In genomic region chr2:112996635-112997034, GRCh38 we compare ENCODE assay signal across 11 cellular contexts. TPM values are rescaled to one million over a fixed set of nuclear protein-coding genes. Genes with fewer than 3 reads are reported as not detected.
DNase-seq lines count a peak whose midpoint lies in the region; ATAC-seq and TF ChIP-seq lines count a peak whose summit lies in the region.
"Had no signal": no experiment of that assay in that cellular context is flagged by ENCODE, and none has a peak within 500 bp of the region (broad histone marks: within the 10 kb centered on the region; RNA-seq: fewer than 3 reads in every experiment).

No MANE protein-coding gene starts in this region.

- peaks cover 10 to 37% (median 32%) of the 10 kb centered on the region in 6 donors for H3K9me3 Mint-ChIP-seq in immature natural killer cell

- H3K4me1 Mint-ChIP-seq in immature natural killer cell: peaks cover 0 to 7% of the 10 kb centered on the region in 2 donors

- no peak for ATAC-seq in GM21526 (IDR thresholded peaks at IDR 0.05; ENCODE audit: low FRiP score, unreplicated experiment)
- no peak for ATAC-seq in GM18498 (IDR thresholded peaks at IDR 0.05; ENCODE audit: unreplicated experiment)
- ATAC-seq: HCT116 had no signal

- peak overlapping the region in 1 of 5 donors; percentile 4 for H3K4me3 Mint-ChIP-seq in immature natural killer cell

- no peak for TF ChIP-seq CTCF in GM10248 (IDR thresholded peaks at IDR 0.05; ENCODE audit: control extremely low read depth, extremely low read depth, low read depth, missing control alignments)

- CTCF ChIA-PET in GM10248 (lab: Yijun Ruan, JAX): no interaction called here

- peaks cover 8 to 17% (median 10%) of the 10 kb centered on the region in 3 donors for H3K36me3 Mint-ChIP-seq in immature natural killer cell

- POLR2A ChIA-PET in GM10248 (lab: Yijun Ruan, JAX): no interaction called here

- H3K27me3 Mint-ChIP-seq in immature natural killer cell (ENCODE audit: low read depth in 3 of 3): peaks cover 3 to 30% (median 13%) of the 10 kb centered on the region in 3 donors

- DNase-seq in RPMI8226: peak; percentile 24
- peak; percentile 44 for DNase-seq in activated T-cell treated with anti-CD3 and anti-CD28 coated beads for 1 hour (ENCODE audit: low read depth)
- DNase-seq in immature natural killer cell: peak in 2 of 3 donors; percentile 22 to 28
- peak; percentile 36 to 38 for DNase-seq in stimulated activated CD8-positive, alpha-beta memory T cell treated with anti-CD3 and anti-CD28 coated beads, Interleukin-7, amount 100 ng/mL, for 4 hours (ENCODE audit: low read depth in 2 of 2)
- DNase-seq in GM10248 (ENCODE audit: extremely low spot score): no peak
- DNase-seq in COR-L47 (lab: John Stamatoyannopoulos, UW): no peak
- DNase-seq: lower lobe of right lung, NCI-H2107 had no signal

- H3K27ac Mint-ChIP-seq in immature natural killer cell: no peak overlapping the region

RNA-seq across cellular contexts. Expression of gene IL36A, which starts 8.6 kb away (rescaled TPM):
- polyA plus RNA-seq in immature natural killer cell: not detected

RNA-seq across cellular contexts. Expression of gene IL36G, which starts 18.8 kb away (rescaled TPM):
- polyA plus RNA-seq in immature natural killer cell: not detected

RNA-seq across cellular contexts. Expression of gene IL36B, which starts 56.0 kb away (rescaled TPM):
- polyA plus RNA-seq in immature natural killer cell: not detected

Comparison
In these comparisons a context has a peak if more than half of its experiments do, and no peak if none do; other contexts are left out.
1. DNase-seq: peak in RPMI8226 (single experiment), activated T-cell treated with anti-CD3 and anti-CD28 coated beads for 1 hour (single experiment), immature natural killer cell (2 of 3) and stimulated activated CD8-positive, alpha-beta memory T cell treated with anti-CD3 and anti-CD28 coated beads, Interleukin-7, amount 100 ng/mL, for 4 hours (2 of 2); none in GM10248 (single experiment) and COR-L47 (single experiment).